ENCODE assay signal across 10 cellular contexts in genomic region chr3:188780188-188781147, GRCh38.
A peak's percentile ranks its signal among the peaks of the same experiment; 100 is the strongest.
DNase-seq lines count a peak whose midpoint lies in the region; ATAC-seq and TF ChIP-seq lines count a peak whose summit lies in the region.
"Had no signal": no experiment of that assay in that cellular context is flagged by ENCODE, and none has a peak within 500 bp of the region (broad histone marks: within the 10 kb centered on the region; RNA-seq: fewer than 3 reads in every experiment).

No MANE protein-coding gene starts in this region.

- intact Hi-C loops in psoas muscle (cut with DNase I): no loop called here

- no peak overlapping the region for H2BK15ac ChIP-seq in neuronal stem cell (ENCODE audit: low read length)

- H2BK120ac ChIP-seq in neuronal stem cell (ENCODE audit: low read depth, low read length): no peak overlapping the region

- H3K27me3 ChIP-seq in gastroesophageal sphincter (no peaks in the 10 kb centered on the region), psoas muscle (ENCODE audit: insufficient read depth in 3 of 3, low read length in 2 of 3) (no peaks in the 10 kb centered on the region), neuronal stem cell (ENCODE audit: control insufficient read depth in 3 of 3, insufficient read depth in 3 of 3, low read depth in 1 of 3, low read length in 3 of 3) (no peaks in the 10 kb centered on the region)

- H2AFZ ChIP-seq in neuronal stem cell (ENCODE audit: low read length): no peak overlapping the region

- H3K27ac ChIP-seq in gastroesophageal sphincter: peak overlapping the region; percentile 72 to 82 (median 79)
- H3K27ac ChIP-seq in psoas muscle: peak overlapping the region; percentile 59
- H3K27ac ChIP-seq in neuronal stem cell (replicated peaks; ENCODE audit: low read length): no peak overlapping the region

- no peak overlapping the region for H3K9ac ChIP-seq in neuronal stem cell (ENCODE audit: low read depth, low read length, poor library complexity)

- H2AK5ac ChIP-seq in neuronal stem cell (ENCODE audit: low read depth, low read length): no peak overlapping the region

- H3K36me3 ChIP-seq in gastroesophageal sphincter (no peaks in the 10 kb centered on the region), psoas muscle (ENCODE audit: insufficient read depth in 1 of 2, low read depth in 1 of 2) (no peaks in the 10 kb centered on the region), neuronal stem cell (replicated peaks in 1 of 2; ENCODE audit: control insufficient read depth in 2 of 2, insufficient read depth in 2 of 2, low read length in 2 of 2) (peaks cover 0 to 2% of the 10 kb centered on the region in 2 donors)

- no peak overlapping the region for H2BK12ac ChIP-seq in neuronal stem cell (ENCODE audit: low read length)

- H3K14ac ChIP-seq in neuronal stem cell (ENCODE audit: low read length): no peak overlapping the region

- TF ChIP-seq CTCF in AG10803 (conservative IDR thresholded peaks at IDR 0.05; ENCODE audit: low read length): no peak
- TF ChIP-seq CTCF in gastroesophageal sphincter (IDR thresholded peaks at IDR 0.05): no peak
- no peak for TF ChIP-seq CTCF in psoas muscle (IDR thresholded peaks at IDR 0.05)

- H3K4me2 ChIP-seq in neuronal stem cell (ENCODE audit: insufficient read depth, low read length, poor library complexity, severe bottlenecking): no peak overlapping the region

- H3K23ac ChIP-seq in neuronal stem cell (ENCODE audit: low read depth, low read length, poor library complexity): no peak overlapping the region

- no peak for TF ChIP-seq POLR2A in gastroesophageal sphincter (IDR thresholded peaks at IDR 0.05)

- no peaks in the 10 kb centered on the region for H3K79me1 ChIP-seq in neuronal stem cell (ENCODE audit: low read depth, low read length)

- peaks cover 24 to 78% (median 34%) of the 10 kb centered on the region in 3 donors for H3K4me1 ChIP-seq in gastroesophageal sphincter
- peaks cover 20% of the 10 kb centered on the region for H3K4me1 ChIP-seq in psoas muscle
- H3K4me1 ChIP-seq in neuronal stem cell (ENCODE audit: control insufficient read depth in 2 of 2, insufficient read depth in 1 of 2, low read depth in 1 of 2, low read length in 2 of 2): peaks cover 0 to 7% of the 10 kb centered on the region in 2 donors

- no peak for TF ChIP-seq EP300 in gastroesophageal sphincter (IDR thresholded peaks at IDR 0.05)

- peak; percentile 84 for ATAC-seq in gastroesophageal sphincter
- ATAC-seq in psoas muscle: peak; percentile 73 to 94 (median 86)
- no peak for ATAC-seq in GM18870 (IDR thresholded peaks at IDR 0.05; ENCODE audit: unreplicated experiment)
- ATAC-seq: T-cell had no signal

- no peak overlapping the region for H2BK5ac ChIP-seq in neuronal stem cell (ENCODE audit: low read length)

- H4K8ac ChIP-seq in neuronal stem cell (ENCODE audit: low read depth, low read length): no peak overlapping the region

- H3K4me3 ChIP-seq in AG10803 (ENCODE audit: low read length) (no peak overlapping the region), gastroesophageal sphincter (no peak overlapping the region), psoas muscle (no peak overlapping the region), neuronal stem cell (ENCODE audit: low read length in 2 of 2) (no peak overlapping the region)

- DNase-seq in AG10803 (ENCODE audit: low read depth) (peak; percentile 75), SKM-1 treated with dmso at 0.1 percent for 144 hours (lab: John Stamatoyannopoulos, UW; ENCODE audit: unreplicated experiment) (peak; percentile 37), psoas muscle (peak; percentile 29 to 52), NCI-H526 (lab: John Stamatoyannopoulos, UW) (no peak), NCI-H1694 (lab: John Stamatoyannopoulos, UW) (no peak), neuronal stem cell (ENCODE audit: low spot score) (no peak)
- DNase-seq: NCI-H446 treated with DMSO at 0.1 percent for 48 hours, T-cell had no signal

- H3K18ac ChIP-seq in neuronal stem cell (ENCODE audit: low read length): no peak overlapping the region

- H3K9me3 ChIP-seq in gastroesophageal sphincter: no peaks in the 10 kb centered on the region
- H3K9me3 ChIP-seq in psoas muscle: no peaks in the 10 kb centered on the region
- no peaks in the 10 kb centered on the region for H3K9me3 ChIP-seq in neuronal stem cell (replicated peaks in 1 of 2; ENCODE audit: control insufficient read depth in 2 of 2, insufficient read depth in 1 of 2, low read depth in 1 of 2, low read length in 2 of 2)

- 65% methylated on average over 4 to 5 of the region's 5 CpGs for WGBS in gastroesophageal sphincter (ENCODE audit: low coverage in 1 of 2), 2 donors
- 56 to 71% (median 62%) methylated on average over 5 of the region's 5 CpGs for WGBS in psoas muscle, 3 donors
- no CpG with 5 or more reads among the region's 5 CpGs for WGBS in neuronal stem cell (ENCODE audit: extremely low coverage in 2 of 2, insufficient read length in 2 of 2, insufficient replicate concordance in 1 of 2), 2 donors

- no peak overlapping the region for H3K4ac ChIP-seq in neuronal stem cell (ENCODE audit: low read length)

- H4K91ac ChIP-seq in neuronal stem cell (ENCODE audit: low read depth, low read length, poor library complexity): no peak overlapping the region

Comparison
In these comparisons a context has a peak if more than half of its experiments do, and no peak if none do; other contexts are left out.
1. DNase-seq: peak in AG10803 (single experiment), SKM-1 treated with dmso at 0.1 percent for 144 hours (single experiment) and psoas muscle (2 of 2); none in NCI-H526 (0 of 2), NCI-H1694 (single experiment) and neuronal stem cell (single experiment).